ENCODE assay signal across 22 cellular contexts in genomic region chr2:16785072-16785638, GRCh38.
"Had no signal": no experiment of that assay in that cellular context is flagged by ENCODE, and none has a peak within 500 bp of the region (broad histone marks: within the 10 kb centered on the region; RNA-seq: fewer than 3 reads in every experiment).

No MANE protein-coding gene starts in this region.

- H3K27me3 ChIP-seq: brain microvascular endothelial cell, cardiac muscle cell, MG63 had no signal

- H3K9me2 ChIP-seq: SK-N-SH had no signal

- H3K9me3 ChIP-seq: MG63, SK-N-SH had no signal

- H3K9ac ChIP-seq: SK-N-SH had no signal

- ATAC-seq: activated CD4-positive, alpha-beta T cell treated with anti-CD3 and anti-CD28 coated beads for 36 hours; activated T-helper 17 cell treated with anti-CD3 and anti-CD28 coated beads, Interleukin-2, amount 50 U/mL, for 72 hours had no signal

- H3K36me3 ChIP-seq: brain microvascular endothelial cell, cardiac muscle cell, MG63 had no signal

- H3K4me2 ChIP-seq: SK-N-SH had no signal

- DNase-seq: activated CD4-positive, alpha-beta memory T cell treated with anti-CD3 and anti-CD28 coated beads, Interleukin-2, amount 10 ng/mL, durations not matched to agents 7 days and 5 days; activated CD4-positive, alpha-beta T cell treated with anti-CD3 and anti-CD28 coated beads for 36 hours; activated CD4-positive, alpha-beta T cell treated with anti-CD3 and anti-CD28 coated beads, Interleukin-2, amount 50 U/mL, for 1 hour; activated gamma-delta T cell; activated naive CD4-positive, alpha-beta T cell treated with anti-CD3 and anti-CD28 coated beads for 36 hours; activated T-cell treated with anti-CD3 and anti-CD28 coated beads for 4 hours; activated T-cell treated with anti-CD3 and anti-CD28 coated beads, Interleukin-2, amount 50 U/mL, for 48 hours; brain microvascular endothelial cell; MG63; MV-4-11; NCI-H1092 treated with DMSO at 0.1 percent for 48 hours; NCI-H1417 treated with DMSO at 0.1 percent for 48 hours; NCI-H187; NCI-H2171; NCI-H446; NCI-H524; SIG-M5; SK-N-SH; T-helper 1 cell had no signal

- H3K4me3 ChIP-seq: cardiac muscle cell, MG63 had no signal

- H3K27ac ChIP-seq: brain microvascular endothelial cell, cardiac muscle cell, VCaP had no signal
